Comparison of ENCODE assay signal across 1 cellular context in genomic region chr5:16417392-16418074, GRCh38.
TF ChIP-seq lines count a peak whose summit lies in the region.

No MANE protein-coding gene starts in this region.

TF ChIP-seq in K562, 482 proteins besides CTCF, POLR2A, EP300 and RAD21 (continued from another document):
- TF ChIP-seq, protein P1, sequence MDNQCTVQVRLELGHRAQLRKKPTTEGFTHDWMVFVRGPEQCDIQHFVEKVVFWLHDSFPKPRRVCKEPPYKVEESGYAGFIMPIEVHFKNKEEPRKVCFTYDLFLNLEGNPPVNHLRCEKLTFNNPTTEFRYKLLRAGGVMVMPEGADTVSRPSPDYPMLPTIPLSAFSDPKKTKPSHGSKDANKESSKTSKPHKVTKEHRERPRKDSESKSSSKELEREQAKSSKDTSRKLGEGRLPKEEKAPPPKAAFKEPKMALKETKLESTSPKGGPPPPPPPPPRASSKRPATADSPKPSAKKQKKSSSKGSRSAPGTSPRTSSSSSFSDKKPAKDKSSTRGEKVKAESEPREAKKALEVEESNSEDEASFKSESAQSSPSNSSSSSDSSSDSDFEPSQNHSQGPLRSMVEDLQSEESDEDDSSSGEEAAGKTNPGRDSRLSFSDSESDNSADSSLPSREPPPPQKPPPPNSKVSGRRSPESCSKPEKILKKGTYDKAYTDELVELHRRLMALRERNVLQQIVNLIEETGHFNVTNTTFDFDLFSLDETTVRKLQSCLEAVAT (IDR thresholded peaks at IDR 0.05), result no peak
- TF ChIP-seq ZNF740 (CRISPR knock-in tag; IDR thresholded peaks at IDR 0.05) (no peak), ZNF740 (tag; IDR thresholded peaks at IDR 0.05) (peak in 1 of 2 experiments; percentile 46; a peak in 1 of 4 replicates), XRCC5 (IDR thresholded peaks at IDR 0.05; ENCODE audit: low read depth, low read length) (no peak), VEZF1 (CRISPR knock-in tag; IDR thresholded peaks at IDR 0.05) (no peak)
- TF ChIP-seq, protein P2, sequence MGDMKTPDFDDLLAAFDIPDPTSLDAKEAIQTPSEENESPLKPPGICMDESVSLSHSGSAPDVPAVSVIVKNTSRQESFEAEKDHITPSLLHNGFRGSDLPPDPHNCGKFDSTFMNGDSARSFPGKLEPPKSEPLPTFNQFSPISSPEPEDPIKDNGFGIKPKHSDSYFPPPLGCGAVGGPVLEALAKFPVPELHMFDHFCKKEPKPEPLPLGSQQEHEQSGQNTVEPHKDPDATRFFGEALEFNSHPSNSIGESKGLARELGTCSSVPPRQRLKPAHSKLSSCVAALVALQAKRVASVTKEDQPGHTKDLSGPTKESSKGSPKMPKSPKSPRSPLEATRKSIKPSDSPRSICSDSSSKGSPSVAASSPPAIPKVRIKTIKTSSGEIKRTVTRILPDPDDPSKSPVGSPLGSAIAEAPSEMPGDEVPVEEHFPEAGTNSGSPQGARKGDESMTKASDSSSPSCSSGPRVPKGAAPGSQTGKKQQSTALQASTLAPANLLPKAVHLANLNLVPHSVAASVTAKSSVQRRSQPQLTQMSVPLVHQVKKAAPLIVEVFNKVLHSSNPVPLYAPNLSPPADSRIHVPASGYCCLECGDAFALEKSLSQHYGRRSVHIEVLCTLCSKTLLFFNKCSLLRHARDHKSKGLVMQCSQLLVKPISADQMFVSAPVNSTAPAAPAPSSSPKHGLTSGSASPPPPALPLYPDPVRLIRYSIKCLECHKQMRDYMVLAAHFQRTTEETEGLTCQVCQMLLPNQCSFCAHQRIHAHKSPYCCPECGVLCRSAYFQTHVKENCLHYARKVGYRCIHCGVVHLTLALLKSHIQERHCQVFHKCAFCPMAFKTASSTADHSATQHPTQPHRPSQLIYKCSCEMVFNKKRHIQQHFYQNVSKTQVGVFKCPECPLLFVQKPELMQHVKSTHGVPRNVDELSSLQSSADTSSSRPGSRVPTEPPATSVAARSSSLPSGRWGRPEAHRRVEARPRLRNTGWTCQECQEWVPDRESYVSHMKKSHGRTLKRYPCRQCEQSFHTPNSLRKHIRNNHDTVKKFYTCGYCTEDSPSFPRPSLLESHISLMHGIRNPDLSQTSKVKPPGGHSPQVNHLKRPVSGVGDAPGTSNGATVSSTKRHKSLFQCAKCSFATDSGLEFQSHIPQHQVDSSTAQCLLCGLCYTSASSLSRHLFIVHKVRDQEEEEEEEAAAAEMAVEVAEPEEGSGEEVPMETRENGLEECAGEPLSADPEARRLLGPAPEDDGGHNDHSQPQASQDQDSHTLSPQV (IDR thresholded peaks at IDR 0.05), result peak; percentile 32; the same call in 1 of the 2 replicates
